Comparison of ENCODE assay signal across 8 cellular contexts in the genomic region with DNA sequence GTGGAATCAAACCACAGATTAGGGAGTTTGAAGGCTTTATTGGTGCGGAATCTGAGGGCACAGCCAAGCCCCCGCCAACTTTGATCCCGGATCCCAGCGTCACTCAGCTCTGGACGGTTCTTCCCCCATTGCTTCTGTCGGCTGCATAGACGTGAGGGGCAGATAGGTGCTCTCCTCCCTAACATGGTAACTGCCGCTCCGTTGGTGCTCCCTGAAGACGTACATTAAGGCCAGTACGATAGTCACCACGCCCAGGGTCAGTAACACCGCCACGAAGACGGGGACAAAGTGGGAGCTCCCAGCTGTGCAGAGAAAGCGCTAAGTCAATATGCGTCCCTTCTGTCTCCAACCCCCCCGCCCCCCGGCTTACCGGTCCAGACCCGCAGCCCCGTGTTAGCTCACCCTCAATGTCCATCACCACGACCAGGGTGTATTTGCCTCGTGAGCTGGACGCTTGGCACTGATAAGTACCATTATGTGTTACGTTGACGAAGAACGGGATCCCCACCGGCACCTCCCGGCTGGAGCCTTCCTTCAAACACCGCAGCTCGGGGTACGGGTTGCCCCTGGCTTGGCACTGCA. TPM values are rescaled to one million over a fixed set of nuclear protein-coding genes. Genes with fewer than 3 reads are reported as not detected.
DNase-seq lines count a peak whose midpoint lies in the region; ATAC-seq and TF ChIP-seq lines count a peak whose summit lies in the region.

No MANE protein-coding gene starts in this region.

- peaks cover 0 to 36% of the 10 kb centered on the region in 2 donors for H3K4me1 ChIP-seq in right atrium auricular region
- peaks cover 18 to 80% (median 49%) of the 10 kb centered on the region in 6 donors for H3K4me1 ChIP-seq in spleen

- TF ChIP-seq CTCF in WERI-Rb-1 (IDR thresholded peaks at IDR 0.05; ENCODE audit: low read depth, low read length) (no peak), right atrium auricular region (IDR thresholded peaks at IDR 0.05) (no peak), spleen (IDR thresholded peaks at IDR 0.05 in 8 of 11, conservative IDR thresholded peaks at IDR 0.05 in 3 of 11) (no peak)

- H3K27ac ChIP-seq in WERI-Rb-1 = peak overlapping the region; percentile 99
- H3K27ac ChIP-seq in right atrium auricular region = peak overlapping the region; percentile 89 to 93
- H3K27ac ChIP-seq in spleen = peak overlapping the region; percentile 14 to 95 (median 92)

- no peaks in the 10 kb centered on the region for H3K27me3 Mint-ChIP-seq in activated T-cell treated with anti-CD3 and anti-CD28 coated beads, Interleukin-2, amount 50 U/mL, for 72 hours (ENCODE audit: low read depth)

- H3K36me3 ChIP-seq in WERI-Rb-1 = peaks cover 45% of the 10 kb centered on the region
- peaks cover 18% of the 10 kb centered on the region for H3K36me3 ChIP-seq in right atrium auricular region
- peaks cover 0 to 60% (median 33%) of the 10 kb centered on the region in 6 donors for H3K36me3 ChIP-seq in spleen

- TF ChIP-seq POLR2A in spleen (IDR thresholded peaks at IDR 0.05) (no peak), erythroblast (IDR thresholded peaks at IDR 0.05; ENCODE audit: low read length) (no peak)

- intact Hi-C loops in spleen (cut with DNase I; ENCODE audit: low total_unique reads) = loop anchor here (10.0 kb wide), 1 partner anchor 59 kb away; the partner anchor contains the start of gene ICAM1

- peak overlapping the region; percentile 95 for H3K4me3 Mint-ChIP-seq in activated T-cell treated with anti-CD3 and anti-CD28 coated beads, Interleukin-2, amount 50 U/mL, for 72 hours

- H3K36me3 Mint-ChIP-seq in activated T-cell treated with anti-CD3 and anti-CD28 coated beads, Interleukin-2, amount 50 U/mL, for 72 hours (ENCODE audit: insufficient read depth in 2 of 2) = peaks cover 4 to 12% of the 10 kb centered on the region in 2 donors

- no peak for DNase-seq in activated T-cell treated with anti-CD3 and anti-CD28 coated beads, Interleukin-2, amount 50 U/mL, for 72 hours
- no peak for DNase-seq in activated T-cell treated with anti-CD3 and anti-CD28 coated beads, Interleukin-2, amount 50 U/mL, for 1 hour
- no peak for DNase-seq in WERI-Rb-1
- no peak for DNase-seq in right atrium auricular region (ENCODE audit: low spot score)
- no peak for DNase-seq in spleen
- DNase-seq in erythroblast (lab: John Stamatoyannopoulos, UW) = no peak
- no peak for DNase-seq in SHP77 treated with DMSO at 0.1 percent for 48 hours (lab: John Stamatoyannopoulos, UW)

- H3K9me3 ChIP-seq in WERI-Rb-1 (ENCODE audit: severe bottlenecking) (no peaks in the 10 kb centered on the region), right atrium auricular region (no peaks in the 10 kb centered on the region), spleen (no peaks in the 10 kb centered on the region)

- H3K27ac Mint-ChIP-seq in activated T-cell treated with anti-CD3 and anti-CD28 coated beads, Interleukin-2, amount 50 U/mL, for 72 hours = peak overlapping the region; percentile 95

- peaks cover 54% of the 10 kb centered on the region for H3K4me1 Mint-ChIP-seq in activated T-cell treated with anti-CD3 and anti-CD28 coated beads, Interleukin-2, amount 50 U/mL, for 72 hours (ENCODE audit: low read depth)

- peak overlapping the region; percentile 74 for H3K4me3 ChIP-seq in WERI-Rb-1 (ENCODE audit: low read depth, low read length)
- H3K4me3 ChIP-seq in right atrium auricular region = peak overlapping the region; percentile 45 to 74
- peak overlapping the region; percentile 1 to 91 (median 80) for H3K4me3 ChIP-seq in spleen

- WGBS in spleen, 5 donors = 38 to 50% (median 42%) methylated on average over 29 to 33 of the region's 33 CpGs

- peak; percentile 1 to 9 for ATAC-seq in activated T-cell treated with anti-CD3 and anti-CD28 coated beads, Interleukin-2, amount 50 U/mL, for 72 hours (replicated peaks in 1 of 2)
- no peak for ATAC-seq in HG02678 (IDR thresholded peaks at IDR 0.05; ENCODE audit: unreplicated experiment)

- H3K9me3 Mint-ChIP-seq in activated T-cell treated with anti-CD3 and anti-CD28 coated beads, Interleukin-2, amount 50 U/mL, for 72 hours = no peaks in the 10 kb centered on the region

- H3K27me3 ChIP-seq in WERI-Rb-1 (ENCODE audit: insufficient read depth, low read depth, severe bottlenecking) = no peaks in the 10 kb centered on the region
- H3K27me3 ChIP-seq in right atrium auricular region = no peaks in the 10 kb centered on the region
- H3K27me3 ChIP-seq in spleen (replicated peaks in 1 of 7) = no peaks in the 10 kb centered on the region

RNA-seq across cellular contexts. Expression of gene RAVER1, which starts 0.5 kb away (rescaled TPM):
- 10 to 100 TPM; 60.2 to 68.3 TPM for total RNA-seq in activated T-cell treated with anti-CD3 and anti-CD28 coated beads, Interleukin-2, amount 50 U/mL, for 72 hours
- 10 to 100 TPM; 14.8 to 24.8 TPM for total RNA-seq in right atrium auricular region
- 10 to 100 TPM; 33.1 to 45.1 (median 40.3) TPM for total RNA-seq in spleen
- polyA plus RNA-seq in spleen = 10 to 100 TPM in 1 of 3 donors, 1 to 10 TPM in 2; 4.8 to 18.8 (median 5.8) TPM

RNA-seq across cellular contexts. Expression of gene ICAM3, which starts 5.6 kb away (rescaled TPM):
- total RNA-seq in activated T-cell treated with anti-CD3 and anti-CD28 coated beads, Interleukin-2, amount 50 U/mL, for 72 hours = 100 to 1,000 TPM; 163 to 183 TPM
- total RNA-seq in right atrium auricular region (1 to 10 TPM; 5.3 to 7.1 TPM), spleen (100 to 1,000 TPM in 5 of 7 donors, 10 to 100 TPM in 2; 69.3 to 180 (median 107) TPM)
- 100 to 1,000 TPM; 111 to 119 (median 112) TPM for polyA plus RNA-seq in spleen

RNA-seq across cellular contexts. Expression of gene FDX2, which starts 18.0 kb away (rescaled TPM):
- 10 to 100 TPM; 13.0 to 16.3 TPM for total RNA-seq in activated T-cell treated with anti-CD3 and anti-CD28 coated beads, Interleukin-2, amount 50 U/mL, for 72 hours
- 10 to 100 TPM; 12.5 to 20.4 TPM for total RNA-seq in right atrium auricular region
- total RNA-seq in spleen = 10 to 100 TPM in 6 of 7 donors, 1 to 10 TPM in 1; 9.1 to 28.1 (median 11.2) TPM
- polyA plus RNA-seq in spleen = 10 to 100 TPM; 16.1 to 27.9 (median 19.8) TPM

RNA-seq across cellular contexts. Expression of gene ZGLP1, which starts 24.2 kb away (rescaled TPM):
- 1 to 10 TPM; 5.9 TPM for total RNA-seq in activated T-cell treated with anti-CD3 and anti-CD28 coated beads, Interleukin-2, amount 50 U/mL, for 72 hours
- under 1 TPM in 1 of 2 donors, not detected in 1; 0.90 TPM for total RNA-seq in right atrium auricular region
- 1 to 10 TPM; 2.7 to 7.0 (median 3.2) TPM for total RNA-seq in spleen
- 10 to 100 TPM; 11.6 to 24.1 (median 19.7) TPM for polyA plus RNA-seq in spleen

RNA-seq across cellular contexts. Expression of gene ICAM5, which starts 44.1 kb away (rescaled TPM):
- total RNA-seq in activated T-cell treated with anti-CD3 and anti-CD28 coated beads, Interleukin-2, amount 50 U/mL, for 72 hours = 1 to 10 TPM; 3.1 to 3.8 TPM
- total RNA-seq in right atrium auricular region (1 to 10 TPM in 1 of 2 donors, under 1 TPM in 1; 0.22 to 1.7 TPM), spleen (1 to 10 TPM in 4 of 7 donors, under 1 TPM in 3; 0.33 to 1.4 (median 1.0) TPM)
- under 1 TPM; 0.07 to 0.29 (median 0.21) TPM for polyA plus RNA-seq in spleen

Comparison
In these comparisons a context has a peak if more than half of its experiments do, and no peak if none do; other contexts are left out.
1. RNA of gene ICAM3, which starts 5.6 kb away (total RNA-seq): 163 to 183 TPM in activated T-cell treated with anti-CD3 and anti-CD28 coated beads, Interleukin-2, amount 50 U/mL, for 72 hours and 69.3 to 180 TPM in spleen; 5.3 to 7.1 TPM in right atrium auricular region; every median in the first group is over 4 times any median in the second.
2. Peak in every context shown above with its lines, with median percentiles within 50 percentile points of each other: H3K27ac ChIP-seq and H3K4me3 ChIP-seq.